Comparison of ENCODE assay signal across 9 cellular contexts in the genomic region with DNA sequence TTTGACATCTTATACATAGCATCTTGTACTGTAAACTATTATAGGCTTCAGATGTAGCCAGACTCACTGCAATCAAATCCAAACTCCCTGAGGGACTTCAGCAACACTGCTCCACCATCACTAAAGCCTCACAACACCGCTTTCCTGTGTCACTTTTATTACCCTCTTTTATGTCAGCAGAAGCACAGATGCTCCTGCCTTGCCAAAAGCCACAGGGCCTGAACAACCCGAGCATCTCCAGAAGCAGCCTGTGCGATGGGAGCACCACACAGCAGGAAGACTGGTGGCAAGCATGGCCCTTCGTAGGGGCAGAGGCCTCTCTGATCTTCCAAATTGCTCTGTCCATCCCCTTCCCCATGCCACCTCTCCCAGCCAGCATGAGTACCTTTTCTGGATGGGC. TPM values are rescaled to one million over a fixed set of nuclear protein-coding genes. Genes with fewer than 3 reads are reported as not detected.
DNase-seq lines count a peak whose midpoint lies in the region; ATAC-seq, FAIRE-seq and TF ChIP-seq lines count a peak whose summit lies in the region.
"Had no signal": no experiment of that assay in that cellular context is flagged by ENCODE, and none has a peak within 500 bp of the region (broad histone marks: within the 10 kb centered on the region; RNA-seq: fewer than 3 reads in every experiment).

No MANE protein-coding gene starts in this region.

- CTCF ChIA-PET in naive thymus-derived CD4-positive, alpha-beta T cell (lab: Charles Lee) = interaction anchor here (1.1 to 1.2 kb wide), 2 partner anchors 22 to 39 kb away, joined by 3 to 4 read pairs; no protein-coding TSS in a partner anchor

- DNase-seq in EH (ENCODE audit: low read depth) (peak; percentile 29), NCI-H2029 treated with DMSO at 0.1 percent for 48 hours (lab: John Stamatoyannopoulos, UW) (no peak), GM19239 (ENCODE audit: insufficient read length, low spot score) (no peak), NCI-H526 treated with DMSO at 0.1 percent for 48 hours (lab: John Stamatoyannopoulos, UW) (no peak)
- DNase-seq in naive thymus-derived CD4-positive, alpha-beta T cell = no peak
- DNase-seq: activated effector memory CD4-positive, alpha-beta T cell treated with anti-CD3 and anti-CD28 coated beads, Interleukin-2, amount 50 U/mL, for 16 hours had no signal

- intact Hi-C loops in naive thymus-derived CD4-positive, alpha-beta T cell (cut with micrococcal nuclease) = loop anchor here (1.0 kb wide), 3 partner anchors 8 to 12 kb away; no protein-coding TSS in a partner anchor

- no peak for FAIRE-seq in GM19239 (lab: Jason Lieb, UNC)

- no peak overlapping the region for H3K4me3 ChIP-seq in naive thymus-derived CD4-positive, alpha-beta T cell (ENCODE audit: low read length)

- no peaks in the 10 kb centered on the region for H3K27me3 Mint-ChIP-seq in naive thymus-derived CD4-positive, alpha-beta T cell

- TF ChIP-seq CTCF in VCaP (conservative IDR thresholded peaks at IDR 0.05) = no peak

- H3K36me3 Mint-ChIP-seq in naive thymus-derived CD4-positive, alpha-beta T cell = peaks cover 11 to 62% (median 56%) of the 10 kb centered on the region in 5 donors

- H3K4me3 Mint-ChIP-seq in naive thymus-derived CD4-positive, alpha-beta T cell = peak overlapping the region; percentile 3 to 74 (median 48)

- peaks cover 0 to 6% (median 0%) of the 10 kb centered on the region in 3 experiments for H3K9me3 ChIP-seq in naive thymus-derived CD4-positive, alpha-beta T cell (ENCODE audit: control insufficient read depth in 2 of 3, low read length in 3 of 3)

- H3K4me1 ChIP-seq in naive thymus-derived CD4-positive, alpha-beta T cell (ENCODE audit: control insufficient read depth in 2 of 2, insufficient read depth in 2 of 2, low read length in 2 of 2) = peaks cover 0 to 39% of the 10 kb centered on the region in 2 donors

- H3K4me1 Mint-ChIP-seq in naive thymus-derived CD4-positive, alpha-beta T cell = peaks cover 56 to 94% (median 74%) of the 10 kb centered on the region in 7 donors

- peak; percentile 0 for ATAC-seq in GM21367 (IDR thresholded peaks at IDR 0.05; ENCODE audit: unreplicated experiment)
- ATAC-seq in naive thymus-derived CD4-positive, alpha-beta T cell = peak; percentile 28
- ATAC-seq in HG03520 (IDR thresholded peaks at IDR 0.05; ENCODE audit: unreplicated experiment) = no peak

- POLR2A ChIA-PET in naive thymus-derived CD4-positive, alpha-beta T cell (lab: Charles Lee) = interaction anchor here (0.7 to 2.1 kb wide), 5 partner anchors 8 to 31 kb away, joined by 3 to 11 read pairs (median 7); a partner anchor contains a TSS

- H3K27ac ChIP-seq in VCaP = peak overlapping the region; percentile 16; the same call in 1 of the 2 replicates
- peak overlapping the region; percentile 31 for H3K27ac ChIP-seq in naive thymus-derived CD4-positive, alpha-beta T cell (ENCODE audit: low read depth, low read length)

- peaks cover 0 to 23% (median 3%) of the 10 kb centered on the region in 3 experiments for H3K36me3 ChIP-seq in naive thymus-derived CD4-positive, alpha-beta T cell (ENCODE audit: control insufficient read depth in 2 of 3, insufficient read depth in 3 of 3, low read length in 3 of 3)

- no peaks in the 10 kb centered on the region for H3K27me3 ChIP-seq in naive thymus-derived CD4-positive, alpha-beta T cell (ENCODE audit: control insufficient read depth in 2 of 2, insufficient read depth in 2 of 2, low read length in 2 of 2)

- peak overlapping the region; percentile 53 to 95 (median 87) for H3K27ac Mint-ChIP-seq in naive thymus-derived CD4-positive, alpha-beta T cell

- H3K9me3 Mint-ChIP-seq in naive thymus-derived CD4-positive, alpha-beta T cell = peaks cover 0 to 30% (median 7%) of the 10 kb centered on the region in 11 donors

RNA-seq across cellular contexts. Expression of a gene that starts 22.9 kb away (rescaled TPM):
- total RNA-seq in naive thymus-derived CD4-positive, alpha-beta T cell = 100 to 1,000 TPM; 270 to 495 (median 437) TPM
- polyA plus RNA-seq in naive thymus-derived CD4-positive, alpha-beta T cell = 100 to 1,000 TPM; 811 to 922 TPM
